ENCODE assay signal across 17 cellular contexts in the genomic region with DNA sequence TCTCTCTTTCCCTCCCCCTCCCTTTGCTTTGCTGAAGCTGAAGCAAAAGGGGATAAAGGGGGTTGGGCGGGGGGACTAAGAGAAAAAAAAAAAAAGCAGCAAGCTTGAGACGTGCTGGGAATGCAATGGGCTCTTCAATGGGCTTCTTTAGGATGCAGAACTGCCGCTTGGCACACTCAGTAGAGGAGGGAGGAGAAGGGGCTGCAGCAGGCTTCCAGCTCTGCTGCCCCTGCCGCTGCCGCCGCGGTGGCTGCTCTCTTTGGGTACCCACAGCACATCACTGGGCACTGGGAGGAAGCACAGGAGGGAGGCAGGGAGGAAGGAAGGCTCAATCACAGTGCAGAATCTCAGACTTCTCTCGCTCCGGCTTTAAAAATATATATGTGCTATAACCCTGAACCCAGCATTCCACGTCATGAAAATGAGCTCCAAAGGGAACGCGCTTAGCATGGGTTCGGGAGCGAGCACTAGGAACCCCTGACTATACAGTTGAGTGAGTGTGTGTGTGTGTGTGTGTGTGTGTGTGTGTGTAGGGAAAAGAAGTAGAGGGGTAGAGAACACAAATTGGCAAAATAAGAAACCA. TPM values are rescaled to one million over a fixed set of nuclear protein-coding genes. Genes with fewer than 3 reads are reported as not detected.
DNase-seq lines count a peak whose midpoint lies in the region; ATAC-seq and TF ChIP-seq lines count a peak whose summit lies in the region.
"Had no signal": no experiment of that assay in that cellular context is flagged by ENCODE, and none has a peak within 500 bp of the region (broad histone marks: within the 10 kb centered on the region; RNA-seq: fewer than 3 reads in every experiment).

No MANE protein-coding gene starts in this region.

- peaks cover 0 to 26% of the 10 kb centered on the region in 2 donors for H3K4me1 ChIP-seq in right atrium auricular region
- H3K4me1 ChIP-seq in endodermal cell (ENCODE audit: control insufficient read depth, insufficient read depth, low read length) = no peaks in the 10 kb centered on the region
- H3K4me1 ChIP-seq in upper lobe of right lung = peaks cover 24% of the 10 kb centered on the region

- WGBS in endodermal cell (ENCODE audit: insufficient coverage in 1 of 2, insufficient read length in 1 of 2), 2 experiments = 0 to 4% methylated on average over 5 to 14 of the region's 14 CpGs

- H3K36me3 ChIP-seq in right atrium auricular region (no peaks in the 10 kb centered on the region), endodermal cell (ENCODE audit: control insufficient read depth, insufficient read depth, low read length) (no peaks in the 10 kb centered on the region), upper lobe of right lung (no peaks in the 10 kb centered on the region)
- H3K36me3 ChIP-seq: lower lobe of right lung had no signal

- intact Hi-C loops in Right ventricle myocardium inferior (cut with DNase I) (no loop called here), upper lobe of right lung (cut with DNase I) (no loop called here)

- H3K4me3 Mint-ChIP-seq in endodermal cell = peak overlapping the region; percentile 67
- H3K4me3 Mint-ChIP-seq in mesothelial cell of epicardium = peak overlapping the region; percentile 71
- H3K4me3 Mint-ChIP-seq: activated CD4-positive, alpha-beta T cell treated with anti-CD3 and anti-CD28 coated beads for 36 hours; activated T-cell treated with anti-CD3 and anti-CD28 coated beads, Interleukin-2, amount 50 U/mL, for 4 hours; effector memory CD8-positive, alpha-beta T cell had no signal

- no peak overlapping the region for H3K27ac Mint-ChIP-seq in endodermal cell
- no peak overlapping the region for H3K27ac Mint-ChIP-seq in mesothelial cell of epicardium
- H3K27ac Mint-ChIP-seq: activated CD4-positive, alpha-beta T cell treated with anti-CD3 and anti-CD28 coated beads for 36 hours; effector memory CD8-positive, alpha-beta T cell had no signal

- H3K27me3 Mint-ChIP-seq in endodermal cell (ENCODE audit: insufficient read depth) (peaks cover 92% of the 10 kb centered on the region), mesothelial cell of epicardium (ENCODE audit: low read depth) (peaks cover 94% of the 10 kb centered on the region)

- H3K27me3 ChIP-seq in right atrium auricular region = peaks cover 14 to 17% of the 10 kb centered on the region in 2 donors
- H3K27me3 ChIP-seq in endodermal cell (ENCODE audit: control insufficient read depth, insufficient read depth, low read length, poor library complexity, severe bottlenecking) = peaks cover 76% of the 10 kb centered on the region
- H3K27me3 ChIP-seq in upper lobe of right lung = peaks cover 59% of the 10 kb centered on the region

- H3K4me3 ChIP-seq in right atrium auricular region = peak overlapping the region in 1 of 2 donors; percentile 57
- peak overlapping the region; percentile 74 for H3K4me3 ChIP-seq in endodermal cell (ENCODE audit: low read length)
- no peak overlapping the region for H3K4me3 ChIP-seq in upper lobe of right lung
- H3K4me3 ChIP-seq: lower lobe of right lung had no signal

- H3K9ac ChIP-seq in endodermal cell (ENCODE audit: extremely low read depth, low read length, poor library complexity, severe bottlenecking) = no peak overlapping the region
- H3K9ac ChIP-seq: KMS-11 had no signal

- ATAC-seq in Right ventricle myocardium inferior = peak; percentile 26
- no peak for ATAC-seq in upper lobe of right lung
- no peak for ATAC-seq in GM18858 (IDR thresholded peaks at IDR 0.05; ENCODE audit: unreplicated experiment)
- ATAC-seq in GM18873 (IDR thresholded peaks at IDR 0.05; ENCODE audit: low FRiP score, unreplicated experiment) = no peak
- no peak for ATAC-seq in GM21529 (IDR thresholded peaks at IDR 0.05; ENCODE audit: unreplicated experiment)
- ATAC-seq: activated CD4-positive, alpha-beta T cell treated with anti-CD3 and anti-CD28 coated beads for 36 hours; activated T-cell treated with anti-CD3 and anti-CD28 coated beads, Interleukin-2, amount 50 U/mL, for 4 hours; effector memory CD8-positive, alpha-beta T cell; lower lobe of right lung had no signal

- H3K9me3 Mint-ChIP-seq in endodermal cell = no peaks in the 10 kb centered on the region
- no peaks in the 10 kb centered on the region for H3K9me3 Mint-ChIP-seq in mesothelial cell of epicardium
- H3K9me3 Mint-ChIP-seq: activated T-cell treated with anti-CD3 and anti-CD28 coated beads, Interleukin-2, amount 50 U/mL, for 4 hours had no signal

- H3K36me3 Mint-ChIP-seq in endodermal cell (ENCODE audit: low read depth) (no peaks in the 10 kb centered on the region), mesothelial cell of epicardium (no peaks in the 10 kb centered on the region)

- H3K27ac ChIP-seq in right atrium auricular region (no peak overlapping the region), endodermal cell (ENCODE audit: low read depth, low read length) (peak overlapping the region; percentile 40), upper lobe of right lung (no peak overlapping the region)
- H3K27ac ChIP-seq: KMS-11, lower lobe of right lung had no signal

- no peak for TF ChIP-seq CTCF in right atrium auricular region (IDR thresholded peaks at IDR 0.05)
- no peak for TF ChIP-seq CTCF in endodermal cell (conservative IDR thresholded peaks at IDR 0.05)
- no peak for TF ChIP-seq CTCF in mesothelial cell of epicardium (IDR thresholded peaks at IDR 0.05; ENCODE audit: unreplicated experiment)
- no peak for TF ChIP-seq CTCF in upper lobe of right lung (IDR thresholded peaks at IDR 0.05)

- H3K9me3 ChIP-seq in right atrium auricular region (no peaks in the 10 kb centered on the region), endodermal cell (ENCODE audit: control insufficient read depth, low read length) (no peaks in the 10 kb centered on the region), upper lobe of right lung (no peaks in the 10 kb centered on the region)
- H3K9me3 ChIP-seq: lower lobe of right lung had no signal

- H3K4me1 Mint-ChIP-seq in endodermal cell = peaks cover 36% of the 10 kb centered on the region
- H3K4me1 Mint-ChIP-seq in mesothelial cell of epicardium = peaks cover 44% of the 10 kb centered on the region

- DNase-seq in Right ventricle myocardium inferior (ENCODE audit: missing footprints) = no peak
- no peak for DNase-seq in right atrium auricular region (ENCODE audit: low spot score)
- peak; percentile 82 for DNase-seq in endodermal cell
- no peak for DNase-seq in mesothelial cell of epicardium (ENCODE audit: low spot score in 2 of 2, unreplicated experiment in 2 of 2)
- DNase-seq in upper lobe of right lung = peak; percentile 40
- DNase-seq: activated CD4-positive, alpha-beta T cell treated with anti-CD3 and anti-CD28 coated beads for 36 hours; activated T-cell treated with anti-CD3 and anti-CD28 coated beads, Interleukin-2, amount 50 U/mL, for 4 hours; effector memory CD8-positive, alpha-beta T cell; lower lobe of right lung; NCI-H187; OCI-M1 had no signal

RNA-seq across cellular contexts. Expression of a gene that starts 3.5 kb away (rescaled TPM):
- total RNA-seq in Right ventricle myocardium inferior (not detected), right atrium auricular region (1 to 10 TPM in 1 of 2 donors, under 1 TPM in 1; 0.19 to 1.9 TPM), endodermal cell (under 1 TPM in 1 of 2 donors, not detected in 1; 0.64 TPM), mesothelial cell of epicardium (0.71 to 0.87 TPM (median 0.81 TPM) in 3 replicates), upper lobe of right lung (0.09 TPM)
- 1.8 TPM for polyA plus RNA-seq in endodermal cell (2013, experiment 1 of 2)
- 2.8 TPM for polyA plus RNA-seq in endodermal cell (2013, experiment 2 of 2)
- total RNA-seq: activated CD4-positive, alpha-beta T cell treated with anti-CD3 and anti-CD28 coated beads for 36 hours; activated T-cell treated with anti-CD3 and anti-CD28 coated beads, Interleukin-2, amount 50 U/mL, for 4 hours; osteoblast; T-helper 1 cell treated with Interleukin-12 subunit alpha and Interleukin-12 subunit beta and Interleukin-4 antibody, amounts not matched to agents 30 ng/mL and 1 ng/mL, for 36 hours had no signal

Comparison
In these comparisons a context has a peak if more than half of its experiments do, and no peak if none do; other contexts are left out.
1. DNase-seq: peak in endodermal cell (single experiment) and upper lobe of right lung (single experiment); none in Right ventricle myocardium inferior (single experiment), right atrium auricular region (single experiment) and mesothelial cell of epicardium (0 of 2).